ENCODE assay signal across 18 cellular contexts in the genomic region with DNA sequence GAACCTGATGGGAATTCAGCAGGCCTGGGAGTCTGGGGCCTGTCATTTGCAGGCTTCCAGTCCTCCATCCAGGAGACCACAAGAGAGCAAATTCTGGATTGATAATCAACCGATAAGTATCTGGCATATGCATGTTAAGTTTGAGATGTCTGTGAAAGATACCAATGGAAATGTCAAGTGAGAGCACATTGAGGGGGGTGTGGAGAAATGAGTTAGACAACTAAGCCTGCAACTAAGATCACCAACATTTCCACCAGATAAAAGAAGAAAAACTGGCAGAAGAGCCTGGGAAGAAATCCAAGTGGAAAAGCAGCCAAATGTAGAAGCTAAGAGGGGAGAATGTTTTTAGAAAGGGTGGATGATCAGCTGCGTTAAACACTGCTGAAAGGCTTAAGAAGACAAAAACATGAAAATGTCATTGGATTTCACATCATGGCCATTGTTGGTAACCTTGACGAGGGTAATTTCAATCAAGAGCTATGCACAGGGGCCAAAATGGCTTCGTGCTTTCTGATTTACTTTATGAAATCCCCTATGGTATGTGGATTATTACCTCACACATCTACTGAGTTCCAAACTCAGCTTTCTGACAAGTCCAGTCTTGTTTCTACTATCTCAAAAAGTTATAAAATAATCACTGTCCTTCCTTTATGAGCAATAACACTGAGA.
A peak's percentile ranks its signal among the peaks of the same experiment; 100 is the strongest.
DNase-seq lines count a peak whose midpoint lies in the region; ATAC-seq and TF ChIP-seq lines count a peak whose summit lies in the region.
"Had no signal": no experiment of that assay in that cellular context is flagged by ENCODE, and none has a peak within 500 bp of the region (broad histone marks: within the 10 kb centered on the region; RNA-seq: fewer than 3 reads in every experiment).

No MANE protein-coding gene starts in this region.

- no peak for TF ChIP-seq EP300 in suprapubic skin (IDR thresholded peaks at IDR 0.05)

- peaks cover 4% of the 10 kb centered on the region; the same call in 1 of the 2 replicates for H3K9me1 ChIP-seq in IMR-90 (ENCODE audit: insufficient read depth, low read length)

- peak overlapping the region; percentile 78 for H3K18ac ChIP-seq in IMR-90 (ENCODE audit: low read depth, low read length)

- no peak for TF ChIP-seq CTCF in IMR-90 (conservative IDR thresholded peaks at IDR 0.05; ENCODE audit: low read depth, low read length)
- TF ChIP-seq CTCF in breast epithelium (IDR thresholded peaks at IDR 0.05) = no peak
- no peak for TF ChIP-seq CTCF in left ventricle myocardium inferior (IDR thresholded peaks at IDR 0.05; ENCODE audit: borderline replicate concordance)
- TF ChIP-seq CTCF in suprapubic skin (IDR thresholded peaks at IDR 0.05) = no peak

- H3K56ac ChIP-seq in IMR-90 (ENCODE audit: extremely low read depth, insufficient read depth, low read length) = no peak overlapping the region

- peak overlapping the region; percentile 73; the same call in 1 of the 2 replicates for H3K27ac ChIP-seq in IMR-90 (ENCODE audit: insufficient read depth, low read length)
- H3K27ac ChIP-seq in breast epithelium = peak overlapping the region; percentile 1 to 29
- H3K27ac ChIP-seq in left ventricle myocardium inferior (replicated peaks) = peak overlapping the region; percentile 56
- no peak overlapping the region for H3K27ac ChIP-seq in substantia nigra (ENCODE audit: low read depth, low read length, poor library complexity, severe bottlenecking)
- no peak overlapping the region for H3K27ac ChIP-seq in suprapubic skin
- H3K27ac ChIP-seq: Peyer's patch had no signal

- peak overlapping the region; percentile 41; the same call in 1 of the 2 replicates for H2BK120ac ChIP-seq in IMR-90 (ENCODE audit: low read depth, low read length)

- POLR2A ChIA-PET in IMR-90 (lab: Charles Lee; ENCODE audit: unreplicated experiment) = no interaction called here

- H2BK5ac ChIP-seq in IMR-90 (ENCODE audit: low read depth, low read length, poor library complexity, severe bottlenecking) = no peak overlapping the region

- peak overlapping the region; percentile 0; the same call in 1 of the 2 replicates for H3K4ac ChIP-seq in IMR-90 (ENCODE audit: low read depth, low read length)

- no peaks in the 10 kb centered on the region for H3K79me1 ChIP-seq in IMR-90 (ENCODE audit: low read depth in 1 of 2, low read length in 2 of 2)

- H2AK9ac ChIP-seq in IMR-90 (replicated peaks; ENCODE audit: low read depth, low read length, poor library complexity) = no peak overlapping the region

- no peak overlapping the region for H2BK15ac ChIP-seq in IMR-90 (ENCODE audit: low read depth, low read length)

- H4K91ac ChIP-seq in IMR-90 (ENCODE audit: insufficient read depth, low read depth, low read length) = no peak overlapping the region

- H3K9me3 ChIP-seq in IMR-90 (ENCODE audit: control insufficient read depth, insufficient read depth, low read length) (peaks cover 4% of the 10 kb centered on the region; the same call in 1 of the 2 replicates), breast epithelium (no peaks in the 10 kb centered on the region), left ventricle myocardium inferior (replicated peaks) (peaks cover 15% of the 10 kb centered on the region), suprapubic skin (no peaks in the 10 kb centered on the region)
- H3K9me3 ChIP-seq: Peyer's patch had no signal

- H3K23ac ChIP-seq in IMR-90 (ENCODE audit: low read depth, low read length) = no peak overlapping the region

- H3K4me1 ChIP-seq in IMR-90 (ENCODE audit: control insufficient read depth, insufficient read depth, low read length) = peaks cover 9% of the 10 kb centered on the region
- no peaks in the 10 kb centered on the region for H3K4me1 ChIP-seq in breast epithelium
- peaks cover 20% of the 10 kb centered on the region for H3K4me1 ChIP-seq in left ventricle myocardium inferior
- peaks cover 15% of the 10 kb centered on the region for H3K4me1 ChIP-seq in suprapubic skin
- H3K4me1 ChIP-seq: Peyer's patch had no signal

- H4K8ac ChIP-seq in IMR-90 (ENCODE audit: low read depth in 2 of 2, low read length in 2 of 2) = no peak overlapping the region

- CTCF ChIA-PET in IMR-90 (lab: Yijun Ruan, JAX) = no interaction called here

- H3K4me3 ChIP-seq in IMR-90 (ENCODE audit: insufficient read depth, low read depth, low read length) = no peak overlapping the region
- no peak overlapping the region for H3K4me3 ChIP-seq in breast epithelium
- no peak overlapping the region for H3K4me3 ChIP-seq in left ventricle myocardium inferior
- no peak overlapping the region for H3K4me3 ChIP-seq in suprapubic skin
- H3K4me3 ChIP-seq: MG63, Peyer's patch had no signal

- no peak for TF ChIP-seq RAD21 in IMR-90 (IDR thresholded peaks at IDR 0.05; ENCODE audit: low read length)

- peak; percentile 78 for ATAC-seq in IMR-90 (ENCODE audit: low read depth)
- ATAC-seq in sciatic nerve = peak; percentile 49

- H4K20me1 ChIP-seq in IMR-90 (ENCODE audit: insufficient read depth, low read length) = no peaks in the 10 kb centered on the region

- H3K36me3 ChIP-seq in IMR-90 (ENCODE audit: control insufficient read depth, insufficient read depth, low read length) (no peaks in the 10 kb centered on the region), breast epithelium (no peaks in the 10 kb centered on the region), left ventricle myocardium inferior (no peaks in the 10 kb centered on the region), suprapubic skin (no peaks in the 10 kb centered on the region)
- H3K36me3 ChIP-seq: MG63, Peyer's patch had no signal

- TF ChIP-seq POLR2A in IMR-90 (IDR thresholded peaks at IDR 0.05; ENCODE audit: low read depth, low read length) = no peak
- TF ChIP-seq POLR2A in breast epithelium (IDR thresholded peaks at IDR 0.05) = no peak
- no peak for TF ChIP-seq POLR2A in suprapubic skin (IDR thresholded peaks at IDR 0.05)

- H2AFZ ChIP-seq in IMR-90 (replicated peaks; ENCODE audit: low read length, poor library complexity) = peak overlapping the region; percentile 9

- 33% methylated on average over 1 of the region's 4 CpGs; no CpG with 5 or more reads in 1 of the 2 experiments for WGBS in IMR-90 (ENCODE audit: extremely low coverage in 2 of 2, insufficient read length in 1 of 2), 2 experiments
- WGBS in suprapubic skin = 40% methylated on average over 4 of the region's 4 CpGs

- peak overlapping the region; percentile 91 for H4K5ac ChIP-seq in IMR-90 (ENCODE audit: low read depth, low read length)

- no peak overlapping the region for H3K9ac ChIP-seq in IMR-90 (ENCODE audit: low read depth, low read length)

- peak overlapping the region; percentile 26; the same call in 1 of the 2 replicates for H2BK20ac ChIP-seq in IMR-90 (ENCODE audit: low read depth, low read length)

- no TSS peak for BruUV-seq in IMR-90 (replicated peaks; lab: Mats Ljungman, UMichigan)

- DNase-seq in IMR-90 (peak; percentile 35), breast epithelium (ENCODE audit: low spot score in 2 of 2) (no peak), left ventricle myocardium inferior (no peak), sciatic nerve (ENCODE audit: low spot score) (no peak), substantia nigra (lab: John Stamatoyannopoulos, UW) (no peak), suprapubic skin (ENCODE audit: low spot score in 2 of 2) (no peak), NCI-H1048 (lab: John Stamatoyannopoulos, UW) (no peak), AG08396 (ENCODE audit: low spot score) (no peak)
- DNase-seq: amniotic stem cell, dermis blood vessel endothelial cell, HFFc6, MG63, midbrain, NCI-H2029 treated with DMSO at 0.1 percent for 48 hours, NCI-H82, occipital lobe, Peyer's patch, small intestine had no signal

- no peak overlapping the region; the same call in 1 of the 2 replicates for H3K4me2 ChIP-seq in IMR-90 (ENCODE audit: low read depth, low read length)

- H2AK5ac ChIP-seq in IMR-90 (ENCODE audit: low read depth, low read length) = no peak overlapping the region

- no peak overlapping the region for H3K14ac ChIP-seq in IMR-90 (replicated peaks; ENCODE audit: low read depth, low read length)

- dilution Hi-C loops in IMR-90 (cut with HindIII; ENCODE audit: low sequenced_read_pairs, unreplicated experiment) = no loop called here

- intact Hi-C loops in IMR-90 (cut with micrococcal nuclease) = no loop called here
- intact Hi-C loops in breast epithelium (cut with DNase I; ENCODE audit: low total_unique reads) = no loop called here
- intact Hi-C loops in left ventricle myocardium inferior (cut with micrococcal nuclease) = no loop called here
- intact Hi-C loops in sciatic nerve (cut with DNase I) = no loop called here

- in situ Hi-C loops in IMR-90 (cut with MboI; ENCODE audit: low sequenced_read_pairs) = no loop called here

- H3K27me3 ChIP-seq in IMR-90 (ENCODE audit: control insufficient read depth, insufficient read depth, low read length) = no peaks in the 10 kb centered on the region
- H3K27me3 ChIP-seq in breast epithelium = no peaks in the 10 kb centered on the region
- no peaks in the 10 kb centered on the region for H3K27me3 ChIP-seq in left ventricle myocardium inferior (ENCODE audit: low read depth)
- H3K27me3 ChIP-seq in suprapubic skin = no peaks in the 10 kb centered on the region
- H3K27me3 ChIP-seq: MG63, Peyer's patch had no signal

TF ChIP-seq in IMR-90, 13 proteins besides CTCF, POLR2A, EP300 and RAD21:
- no peak for TF ChIP-seq NFE2L2 (IDR thresholded peaks at IDR 0.05; ENCODE audit: low read depth, low read length)

Comparison
In these comparisons a context has a peak if more than half of its experiments do, and no peak if none do; other contexts are left out.
1. H3K27ac ChIP-seq: peak in IMR-90 (single experiment), breast epithelium (2 of 2) and left ventricle myocardium inferior (single experiment); none in substantia nigra (single experiment) and suprapubic skin (single experiment).